ENCODE assay signal across 21 cellular contexts in genomic region chr9:7507026-7507425, GRCh38.
"Had no signal": no experiment of that assay in that cellular context is flagged by ENCODE, and none has a peak within 500 bp of the region (broad histone marks: within the 10 kb centered on the region; RNA-seq: fewer than 3 reads in every experiment).

No MANE protein-coding gene starts in this region.

- H3K36me3 ChIP-seq: gastrocnemius medialis, neutrophil, pancreas, sigmoid colon, stomach, thyroid gland, vagina had no signal

- H3K4me3 ChIP-seq: coronary artery, gastrocnemius medialis, lung, pancreas, sigmoid colon, stomach, thyroid gland, vagina had no signal

- H3K27me3 ChIP-seq: gastrocnemius medialis, neutrophil, pancreas, sigmoid colon, stomach, thyroid gland, vagina had no signal

- ATAC-seq: gastrocnemius medialis; left colon; natural killer cell; pancreas; stimulated activated effector memory CD8-positive, alpha-beta T cell treated with anti-CD3 and anti-CD28 coated beads, Interleukin-12 subunit alpha, Interleukin-12 subunit beta, amount 100 ng/mL, for 72 hours had no signal

- H3K27ac ChIP-seq: coronary artery, gastrocnemius medialis, neutrophil, pancreas, sigmoid colon, stomach, thyroid gland, vagina had no signal

- H3K9me3 ChIP-seq: gastrocnemius medialis, neutrophil, pancreas, sigmoid colon, stomach, thyroid gland, vagina had no signal

- H3K4me1 ChIP-seq: gastrocnemius medialis, pancreas, sigmoid colon, stomach, vagina had no signal

- DNase-seq: dermis blood vessel endothelial cell; effector memory CD4-positive, alpha-beta T cell; gastrocnemius medialis; head of caudate nucleus; hippocampal formation; left colon; natural killer cell; pancreas; retina; sigmoid colon; stimulated activated CD4-positive, alpha-beta T cell treated with anti-CD3 and anti-CD28 coated beads, Interleukin-2, amount 100 ng/mL, for 24 hours; stimulated activated CD4-positive, alpha-beta T cell treated with anti-CD3 and anti-CD28 coated beads, Interleukin-4, amount 100 ng/mL, for 24 hours; stimulated activated naive CD4-positive, alpha-beta T cell treated with Interleukin-2 at 50 U/mL for 16 hours; stomach; thyroid gland; trophoblast cell had no signal
